In genomic region chr18:31760695-31761094, GRCh38 we compare ENCODE assay signal across 35 cellular contexts. TPM values are rescaled to one million over a fixed set of nuclear protein-coding genes. Genes with fewer than 3 reads are reported as not detected.
"Had no signal": no experiment of that assay in that cellular context is flagged by ENCODE, and none has a peak within 500 bp of the region (broad histone marks: within the 10 kb centered on the region; RNA-seq: fewer than 3 reads in every experiment).

Gene SLC25A52, minus strand, starts transcription at chr18:31760880. Its CDS starts 219 bp downstream, at chr18:31760661.

- H3K79me2 ChIP-seq: parathyroid adenoma had no signal

- H3K4me3 ChIP-seq: colonic mucosa, gastrocnemius medialis, heart right ventricle, mucosa of descending colon, right atrium auricular region, sigmoid colon, stomach, tibial artery, upper lobe of left lung had no signal

- DNase-seq: colonic mucosa; effector CD8-positive, alpha-beta T cell; endodermal cell; foreskin fibroblast; gastrocnemius medialis; glutamatergic neuron; hippocampal formation; kidney glomerular epithelial cell; left colon; mesenchymal stem cell; mucosa of descending colon; naive B cell; sigmoid colon; stimulated activated CD4-positive, alpha-beta T cell treated with anti-CD3 and anti-CD28 coated beads, Interleukin-2, amount 100 ng/mL, for 24 hours; stimulated activated CD4-positive, alpha-beta T cell treated with anti-CD3 and anti-CD28 coated beads, Interleukin-4, amount 100 ng/mL, for 24 hours; stimulated activated naive CD4-positive, alpha-beta T cell treated with Interleukin-2 at 50 U/mL for 16 hours; stomach; tibial artery had no signal

- H3K36me3 ChIP-seq: colonic mucosa, gastrocnemius medialis, heart right ventricle, right atrium auricular region, sigmoid colon, stomach, tibial artery, upper lobe of left lung had no signal

- H3K9me3 ChIP-seq: colonic mucosa, gastrocnemius medialis, heart right ventricle, mucosa of descending colon, right atrium auricular region, sigmoid colon, stomach, tibial artery, upper lobe of left lung had no signal

- H3K27ac ChIP-seq: colonic mucosa, epithelial cell of prostate, gastrocnemius medialis, heart right ventricle, parathyroid adenoma, right atrium auricular region, sigmoid colon, stomach, tibial artery, upper lobe of left lung had no signal

- H3K9ac ChIP-seq: parathyroid adenoma had no signal

- H2AFZ ChIP-seq: parathyroid adenoma had no signal

- H3K27me3 ChIP-seq: colonic mucosa, gastrocnemius medialis, heart right ventricle, right atrium auricular region, sigmoid colon, stomach, tibial artery, upper lobe of left lung had no signal

- H3K4me1 ChIP-seq: colonic mucosa, gastrocnemius medialis, heart right ventricle, parathyroid adenoma, right atrium auricular region, sigmoid colon, stomach, tibial artery, upper lobe of left lung had no signal

- ATAC-seq: esophagus mucosa; gastrocnemius medialis; heart right ventricle; left colon; mucosa of descending colon; natural killer cell treated with Interleukin-12 subunit alpha and Interleukin-12 subunit beta and Interleukin-15 and Interleukin-18, amount 100 ng/mL, for 72 hours; stimulated activated effector memory CD8-positive, alpha-beta T cell treated with anti-CD3 and anti-CD28 coated beads, Interleukin-12 subunit alpha, Interleukin-12 subunit beta, amount 100 ng/mL, for 72 hours had no signal

- FAIRE-seq: islet of Langerhans, urothelium cell line had no signal

RNA-seq across cellular contexts. Expression of gene SLC25A52, which starts in this region (rescaled TPM):
- total RNA-seq: colonic mucosa, esophagus mucosa, gastrocnemius medialis, left colon, lower leg skin, lung microvascular endothelial cell, mesothelial cell of epicardium, mucosa of descending colon, neural crest cell, osteoblast, progenitor cell of endocrine pancreas, right atrium auricular region, sigmoid colon, skeletal muscle tissue, stomach, upper lobe of left lung had no signal
- polyA plus RNA-seq: heart right ventricle, sigmoid colon, stomach had no signal
